ENCODE assay signal across 14 cellular contexts in the genomic region with DNA sequence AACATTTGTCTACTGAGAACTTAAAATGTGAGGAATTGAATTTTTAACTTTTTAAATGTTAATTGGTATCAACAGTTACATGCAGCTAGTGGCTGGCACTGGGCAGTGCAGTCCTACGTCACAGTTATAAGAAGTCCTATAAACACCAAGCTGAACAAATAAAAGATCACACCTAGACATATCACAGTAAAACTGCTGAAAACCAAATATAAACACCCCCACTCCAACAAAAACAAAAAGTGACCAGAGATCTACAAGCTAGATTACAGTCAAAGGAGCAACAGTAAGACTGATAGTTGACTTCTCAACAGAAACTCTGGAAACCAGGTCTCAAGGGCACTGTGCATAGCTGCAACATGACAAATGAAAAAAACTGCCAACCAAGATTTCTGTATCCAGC. TPM values are rescaled to one million over a fixed set of nuclear protein-coding genes. Genes with fewer than 3 reads are reported as not detected.
DNase-seq lines count a peak whose midpoint lies in the region; ATAC-seq and TF ChIP-seq lines count a peak whose summit lies in the region.
"Had no signal": no experiment of that assay in that cellular context is flagged by ENCODE, and none has a peak within 500 bp of the region (broad histone marks: within the 10 kb centered on the region; RNA-seq: fewer than 3 reads in every experiment).

No MANE protein-coding gene starts in this region.

- H3K4me1 Mint-ChIP-seq in CD4-positive, alpha-beta T cell (ENCODE audit: low read depth): peaks cover 92% of the 10 kb centered on the region
- peaks cover 62% of the 10 kb centered on the region for H3K4me1 Mint-ChIP-seq in HFFc6 (ENCODE audit: low read depth)
- H3K4me1 Mint-ChIP-seq in memory B cell: peaks cover 38% of the 10 kb centered on the region

- no peaks in the 10 kb centered on the region for H3K9me3 ChIP-seq in CD4-positive, alpha-beta T cell (ENCODE audit: control insufficient read depth, low read length)

- H3K27ac ChIP-seq in CD4-positive, alpha-beta T cell (ENCODE audit: low read depth, low read length): no peak overlapping the region
- H3K27ac ChIP-seq: hepatocyte, PC-9 had no signal

- H3K27ac Mint-ChIP-seq in CD4-positive, alpha-beta T cell: peak overlapping the region; percentile 25
- H3K27ac Mint-ChIP-seq in HFFc6 (peak overlapping the region; percentile 36; the same call in 1 of the 2 replicates), memory B cell (peak overlapping the region; percentile 79)
- H3K27ac Mint-ChIP-seq: activated CD8-positive, alpha-beta memory T cell treated with anti-CD3 and anti-CD28 coated beads, Interleukin-2, amount 10 ng/mL, durations not matched to agents 7 days and 5 days had no signal

- H3K27me3 Mint-ChIP-seq in CD4-positive, alpha-beta T cell: no peaks in the 10 kb centered on the region
- peaks cover 2% of the 10 kb centered on the region; the same call in 1 of the 2 replicates for H3K27me3 Mint-ChIP-seq in HFFc6 (ENCODE audit: insufficient read depth)
- H3K27me3 Mint-ChIP-seq in memory B cell: no peaks in the 10 kb centered on the region
- H3K27me3 Mint-ChIP-seq: activated CD8-positive, alpha-beta memory T cell treated with anti-CD3 and anti-CD28 coated beads, Interleukin-2, amount 10 ng/mL, durations not matched to agents 7 days and 5 days had no signal

- TF ChIP-seq CTCF in CD4-positive, alpha-beta T cell (IDR thresholded peaks at IDR 0.05): no peak
- TF ChIP-seq CTCF in HFFc6 (IDR thresholded peaks at IDR 0.05): peak; percentile 27; the same call in 1 of the 2 replicates
- no peak for TF ChIP-seq CTCF in cardiac fibroblast (IDR thresholded peaks at IDR 0.05; ENCODE audit: low read depth, low read length)

- H3K27me3 ChIP-seq in CD4-positive, alpha-beta T cell (ENCODE audit: control insufficient read depth, insufficient read depth, low read length): no peaks in the 10 kb centered on the region
- H3K27me3 ChIP-seq: hepatocyte had no signal

- peak; percentile 46 for ATAC-seq in CD4-positive, alpha-beta T cell (ENCODE audit: poor library complexity)
- ATAC-seq in memory B cell (ENCODE audit: low read depth) (no peak), HG03159 (IDR thresholded peaks at IDR 0.05; ENCODE audit: unreplicated experiment) (no peak), HG03196 (IDR thresholded peaks at IDR 0.05; ENCODE audit: unreplicated experiment) (no peak)
- ATAC-seq: activated CD8-positive, alpha-beta memory T cell treated with anti-CD3 and anti-CD28 coated beads, Interleukin-2, amount 10 ng/mL, durations not matched to agents 7 days and 5 days had no signal

- intact Hi-C loops in CD4-positive, alpha-beta T cell (cut with DNase I, micrococcal nuclease): loop anchor here in 1 of 2 experiments (5.0 kb wide), 1 partner anchor 34 kb away; no protein-coding TSS in a partner anchor

- no peak overlapping the region for H3K4me3 ChIP-seq in cardiac fibroblast (replicated peaks in 1 of 2; ENCODE audit: low read depth in 2 of 2, low read length in 2 of 2)
- H3K4me3 ChIP-seq: hepatocyte, PC-9 had no signal

- H3K36me3 Mint-ChIP-seq in CD4-positive, alpha-beta T cell (ENCODE audit: low read depth): peaks cover 4% of the 10 kb centered on the region
- H3K36me3 Mint-ChIP-seq in HFFc6 (ENCODE audit: low read depth) (no peaks in the 10 kb centered on the region; the same call in 1 of the 2 replicates), memory B cell (peaks cover 5% of the 10 kb centered on the region)

- CTCF ChIA-PET in CD4-positive, alpha-beta T cell (lab: Charles Lee): no interaction called here

- POLR2A ChIA-PET in CD4-positive, alpha-beta T cell (lab: Charles Lee): interaction anchor here (1.0 to 1.3 kb wide), 2 partner anchors 9 to 13 kb away, joined by 3 to 4 read pairs; no protein-coding TSS in a partner anchor

- DNase-seq in CD4-positive, alpha-beta T cell: no peak
- peak; percentile 2 for DNase-seq in HFFc6
- peak; percentile 10 to 26 for DNase-seq in cardiac fibroblast (ENCODE audit: low read depth in 2 of 2)
- DNase-seq in memory B cell (ENCODE audit: low spot score in 2 of 2): no peak
- DNase-seq in NCI-H2081 (lab: John Stamatoyannopoulos, UW): no peak
- DNase-seq in middle frontal gyrus (ENCODE audit: extremely low spot score, low spot score): no peak
- DNase-seq: activated CD8-positive, alpha-beta memory T cell treated with anti-CD3 and anti-CD28 coated beads, Interleukin-2, amount 10 ng/mL, durations not matched to agents 7 days and 5 days; anterior cingulate cortex; effector memory CD4-positive, alpha-beta T cell; PC-9; T1000 had no signal

- peak overlapping the region; percentile 26 for H3K4me3 Mint-ChIP-seq in CD4-positive, alpha-beta T cell
- H3K4me3 Mint-ChIP-seq in HFFc6 (no peak overlapping the region), memory B cell (peak overlapping the region; percentile 16)
- H3K4me3 Mint-ChIP-seq: activated CD8-positive, alpha-beta memory T cell treated with anti-CD3 and anti-CD28 coated beads, Interleukin-2, amount 10 ng/mL, durations not matched to agents 7 days and 5 days had no signal

- no peaks in the 10 kb centered on the region for H3K9me3 Mint-ChIP-seq in CD4-positive, alpha-beta T cell
- H3K9me3 Mint-ChIP-seq in HFFc6: no peaks in the 10 kb centered on the region
- H3K9me3 Mint-ChIP-seq in memory B cell: no peaks in the 10 kb centered on the region

RNA-seq across cellular contexts. Expression of a gene that starts 19.4 kb away (rescaled TPM):
- 100 to 1,000 TPM; 135 to 138 TPM for total RNA-seq in CD4-positive, alpha-beta T cell
- total RNA-seq in HFFc6 (2021; fragmentation: NEBNext Ultra II Directional; extraction: Animal tissue kit (Norgen Biotek cat#: 25700)): 10 to 100 TPM; 46.9 to 61.1 (median 53.1) TPM

Comparison
In these comparisons a context has a peak if more than half of its experiments do, and no peak if none do; other contexts are left out.
1. DNase-seq: peak in HFFc6 (single experiment) and cardiac fibroblast (2 of 2); none in CD4-positive, alpha-beta T cell (0 of 10), memory B cell (0 of 2), NCI-H2081 (0 of 2) and middle frontal gyrus (single experiment).
2. H3K27ac Mint-ChIP-seq: peak in every context shown above with its lines; median percentile 79 in memory B cell; 36 in HFFc6; 25 in CD4-positive, alpha-beta T cell.